In genomic region chr4:146040623-146041022, GRCh38 we compare ENCODE assay signal across 16 cellular contexts.
"Had no signal": no experiment of that assay in that cellular context is flagged by ENCODE, and none has a peak within 500 bp of the region (broad histone marks: within the 10 kb centered on the region; RNA-seq: fewer than 3 reads in every experiment).

No MANE protein-coding gene starts in this region.

- H3K4me1 ChIP-seq: ascending aorta, sigmoid colon, suprapubic skin had no signal

- FAIRE-seq: colon had no signal

- DNase-seq: activated CD4-positive, alpha-beta T cell treated with anti-CD3 and anti-CD28 coated beads for 1 hour; activated CD8-positive, alpha-beta memory T cell treated with anti-CD3 and anti-CD28 coated beads, Interleukin-2, amount 50 U/mL, for 48 hours; activated CD8-positive, alpha-beta T cell treated with anti-CD3 and anti-CD28 coated beads for 36 hours; activated naive CD4-positive, alpha-beta T cell; foreskin melanocyte; head of caudate nucleus; nucleus accumbens; sigmoid colon; stimulated activated CD4-positive, alpha-beta T cell treated with anti-CD3 and anti-CD28 coated beads, Interleukin-12 subunit alpha, Interleukin-12 subunit beta, amount 100 ng/mL, for 4 hours; stimulated activated naive CD8-positive, alpha-beta T cell treated with anti-CD3 and anti-CD28 coated beads, Interleukin-15, Interleukin-2, amounts not matched to agents 100 U/mL and 50 U/mL, for 24 hours; T-helper 9 cell had no signal

- H3K4me3 ChIP-seq: ascending aorta, sigmoid colon, suprapubic skin had no signal

- H3K27me3 ChIP-seq: ascending aorta, sigmoid colon, suprapubic skin had no signal

- ATAC-seq: activated CD8-positive, alpha-beta T cell treated with anti-CD3 and anti-CD28 coated beads for 36 hours; left lobe of liver; natural killer cell treated with Interleukin-12 subunit alpha and Interleukin-12 subunit beta and Interleukin-15 and Interleukin-18, amount 100 ng/mL, for 72 hours; stimulated activated naive CD8-positive, alpha-beta T cell treated with anti-CD3 and anti-CD28 coated beads, Interleukin-15, Interleukin-2, amounts not matched to agents 100 U/mL and 50 U/mL, for 24 hours had no signal

- H3K9me3 ChIP-seq: ascending aorta, sigmoid colon, suprapubic skin had no signal

- H3K36me3 ChIP-seq: ascending aorta, sigmoid colon, suprapubic skin had no signal

- H3K27ac ChIP-seq: ascending aorta, sigmoid colon, suprapubic skin had no signal
